In the genomic region with DNA sequence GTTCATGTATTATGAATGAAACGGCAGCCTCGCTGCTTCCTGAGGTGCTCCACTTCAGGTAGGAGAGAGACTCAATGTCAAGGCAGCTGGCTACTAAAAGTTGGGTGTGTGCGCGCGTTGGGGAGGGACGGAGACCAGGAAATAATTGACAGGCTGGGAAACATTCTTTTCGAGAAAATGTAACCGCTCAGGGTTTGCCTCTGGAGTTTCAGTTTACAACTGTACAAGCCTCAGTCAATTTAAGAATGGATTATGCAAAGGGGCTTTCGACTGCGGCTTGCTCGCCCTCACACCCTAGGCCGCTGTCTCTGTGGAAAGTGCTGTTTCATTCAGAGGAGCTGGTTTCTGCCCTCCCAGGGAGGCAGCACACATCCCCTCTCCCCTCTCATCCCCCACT, we compare ENCODE assay signal across 1 cellular context.
TF ChIP-seq lines count a peak whose summit lies in the region.

No MANE protein-coding gene starts in this region.

TF ChIP-seq in HepG2, 621 proteins besides CTCF, POLR2A, EP300 and RAD21 (continued from another document and continues in another):
- TF ChIP-seq, protein P1, sequence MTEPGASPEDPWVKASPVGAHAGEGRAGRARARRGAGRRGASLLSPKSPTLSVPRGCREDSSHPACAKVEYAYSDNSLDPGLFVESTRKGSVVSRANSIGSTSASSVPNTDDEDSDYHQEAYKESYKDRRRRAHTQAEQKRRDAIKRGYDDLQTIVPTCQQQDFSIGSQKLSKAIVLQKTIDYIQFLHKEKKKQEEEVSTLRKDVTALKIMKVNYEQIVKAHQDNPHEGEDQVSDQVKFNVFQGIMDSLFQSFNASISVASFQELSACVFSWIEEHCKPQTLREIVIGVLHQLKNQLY (CRISPR knock-in tag; IDR thresholded peaks at IDR 0.05): no peak
- TF ChIP-seq ZFP37 (CRISPR knock-in tag; IDR thresholded peaks at IDR 0.05; ENCODE audit: borderline replicate concordance) (no peak), MIER3 (CRISPR knock-in tag; IDR thresholded peaks at IDR 0.05; ENCODE audit: borderline replicate concordance) (0 out of 2 replicates have a peak, but pooled peaks have one; percentile 2), ZNF788 (CRISPR knock-in tag; IDR thresholded peaks at IDR 0.05; ENCODE audit: borderline replicate concordance) (no peak), SRSF9 (IDR thresholded peaks at IDR 0.05; ENCODE audit: borderline replicate concordance, insufficient read depth, low read depth, low read length, poor library complexity, severe bottlenecking) (no peak), FOXJ3 (CRISPR knock-in tag; IDR thresholded peaks at IDR 0.05; ENCODE audit: borderline replicate concordance) (no peak), CBX2 (IDR thresholded peaks at IDR 0.05; ENCODE audit: low read depth, low read length) (no peak), CBX2 (CRISPR knock-in tag; IDR thresholded peaks at IDR 0.05; ENCODE audit: low read depth) (no peak), IRF2 (CRISPR knock-in tag; IDR thresholded peaks at IDR 0.05) (0 out of 2 replicates have a peak, but pooled peaks have one; percentile 7), KAT8 (CRISPR knock-in tag; IDR thresholded peaks at IDR 0.05) (no peak), ZBTB42 (CRISPR knock-in tag; IDR thresholded peaks at IDR 0.05) (0 out of 2 replicates have a peak, but pooled peaks have one; percentile 2), ZFAT (CRISPR knock-in tag; conservative IDR thresholded peaks at IDR 0.05) (peak; percentile 94; the same call in 1 of the 2 replicates), CENPT (CRISPR knock-in tag; IDR thresholded peaks at IDR 0.05; ENCODE audit: low read depth) (no peak), MZF1 (CRISPR knock-in tag; IDR thresholded peaks at IDR 0.05; ENCODE audit: borderline replicate concordance) (no peak)
- TF ChIP-seq, protein P2, sequence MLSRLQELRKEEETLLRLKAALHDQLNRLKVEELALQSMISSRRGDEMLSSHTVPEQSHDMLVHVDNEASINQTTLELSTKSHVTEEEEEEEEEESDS (CRISPR knock-in tag; IDR thresholded peaks at IDR 0.05; ENCODE audit: borderline replicate concordance): no peak
- TF ChIP-seq, protein P3, sequence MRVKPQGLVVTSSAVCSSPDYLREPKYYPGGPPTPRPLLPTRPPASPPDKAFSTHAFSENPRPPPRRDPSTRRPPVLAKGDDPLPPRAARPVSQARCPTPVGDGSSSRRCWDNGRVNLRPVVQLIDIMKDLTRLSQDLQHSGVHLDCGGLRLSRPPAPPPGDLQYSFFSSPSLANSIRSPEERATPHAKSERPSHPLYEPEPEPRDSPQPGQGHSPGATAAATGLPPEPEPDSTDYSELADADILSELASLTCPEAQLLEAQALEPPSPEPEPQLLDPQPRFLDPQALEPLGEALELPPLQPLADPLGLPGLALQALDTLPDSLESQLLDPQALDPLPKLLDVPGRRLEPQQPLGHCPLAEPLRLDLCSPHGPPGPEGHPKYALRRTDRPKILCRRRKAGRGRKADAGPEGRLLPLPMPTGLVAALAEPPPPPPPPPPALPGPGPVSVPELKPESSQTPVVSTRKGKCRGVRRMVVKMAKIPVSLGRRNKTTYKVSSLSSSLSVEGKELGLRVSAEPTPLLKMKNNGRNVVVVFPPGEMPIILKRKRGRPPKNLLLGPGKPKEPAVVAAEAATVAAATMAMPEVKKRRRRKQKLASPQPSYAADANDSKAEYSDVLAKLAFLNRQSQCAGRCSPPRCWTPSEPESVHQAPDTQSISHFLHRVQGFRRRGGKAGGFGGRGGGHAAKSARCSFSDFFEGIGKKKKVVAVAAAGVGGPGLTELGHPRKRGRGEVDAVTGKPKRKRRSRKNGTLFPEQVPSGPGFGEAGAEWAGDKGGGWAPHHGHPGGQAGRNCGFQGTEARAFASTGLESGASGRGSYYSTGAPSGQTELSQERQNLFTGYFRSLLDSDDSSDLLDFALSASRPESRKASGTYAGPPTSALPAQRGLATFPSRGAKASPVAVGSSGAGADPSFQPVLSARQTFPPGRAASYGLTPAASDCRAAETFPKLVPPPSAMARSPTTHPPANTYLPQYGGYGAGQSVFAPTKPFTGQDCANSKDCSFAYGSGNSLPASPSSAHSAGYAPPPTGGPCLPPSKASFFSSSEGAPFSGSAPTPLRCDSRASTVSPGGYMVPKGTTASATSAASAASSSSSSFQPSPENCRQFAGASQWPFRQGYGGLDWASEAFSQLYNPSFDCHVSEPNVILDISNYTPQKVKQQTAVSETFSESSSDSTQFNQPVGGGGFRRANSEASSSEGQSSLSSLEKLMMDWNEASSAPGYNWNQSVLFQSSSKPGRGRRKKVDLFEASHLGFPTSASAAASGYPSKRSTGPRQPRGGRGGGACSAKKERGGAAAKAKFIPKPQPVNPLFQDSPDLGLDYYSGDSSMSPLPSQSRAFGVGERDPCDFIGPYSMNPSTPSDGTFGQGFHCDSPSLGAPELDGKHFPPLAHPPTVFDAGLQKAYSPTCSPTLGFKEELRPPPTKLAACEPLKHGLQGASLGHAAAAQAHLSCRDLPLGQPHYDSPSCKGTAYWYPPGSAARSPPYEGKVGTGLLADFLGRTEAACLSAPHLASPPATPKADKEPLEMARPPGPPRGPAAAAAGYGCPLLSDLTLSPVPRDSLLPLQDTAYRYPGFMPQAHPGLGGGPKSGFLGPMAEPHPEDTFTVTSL (CRISPR knock-in tag; IDR thresholded peaks at IDR 0.05; ENCODE audit: borderline replicate concordance): no peak
- TF ChIP-seq, protein P4, sequence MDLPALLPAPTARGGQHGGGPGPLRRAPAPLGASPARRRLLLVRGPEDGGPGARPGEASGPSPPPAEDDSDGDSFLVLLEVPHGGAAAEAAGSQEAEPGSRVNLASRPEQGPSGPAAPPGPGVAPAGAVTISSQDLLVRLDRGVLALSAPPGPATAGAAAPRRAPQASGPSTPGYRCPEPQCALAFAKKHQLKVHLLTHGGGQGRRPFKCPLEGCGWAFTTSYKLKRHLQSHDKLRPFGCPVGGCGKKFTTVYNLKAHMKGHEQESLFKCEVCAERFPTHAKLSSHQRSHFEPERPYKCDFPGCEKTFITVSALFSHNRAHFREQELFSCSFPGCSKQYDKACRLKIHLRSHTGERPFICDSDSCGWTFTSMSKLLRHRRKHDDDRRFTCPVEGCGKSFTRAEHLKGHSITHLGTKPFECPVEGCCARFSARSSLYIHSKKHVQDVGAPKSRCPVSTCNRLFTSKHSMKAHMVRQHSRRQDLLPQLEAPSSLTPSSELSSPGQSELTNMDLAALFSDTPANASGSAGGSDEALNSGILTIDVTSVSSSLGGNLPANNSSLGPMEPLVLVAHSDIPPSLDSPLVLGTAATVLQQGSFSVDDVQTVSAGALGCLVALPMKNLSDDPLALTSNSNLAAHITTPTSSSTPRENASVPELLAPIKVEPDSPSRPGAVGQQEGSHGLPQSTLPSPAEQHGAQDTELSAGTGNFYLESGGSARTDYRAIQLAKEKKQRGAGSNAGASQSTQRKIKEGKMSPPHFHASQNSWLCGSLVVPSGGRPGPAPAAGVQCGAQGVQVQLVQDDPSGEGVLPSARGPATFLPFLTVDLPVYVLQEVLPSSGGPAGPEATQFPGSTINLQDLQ (CRISPR knock-in tag; IDR thresholded peaks at IDR 0.05): no peak
- TF ChIP-seq, protein P5, sequence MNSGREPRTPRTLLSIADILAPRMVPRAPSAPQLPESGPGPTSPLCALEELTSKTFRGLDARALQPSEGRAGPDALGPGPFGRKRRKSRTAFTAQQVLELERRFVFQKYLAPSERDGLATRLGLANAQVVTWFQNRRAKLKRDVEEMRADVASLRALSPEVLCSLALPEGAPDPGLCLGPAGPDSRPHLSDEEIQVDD (CRISPR knock-in tag; IDR thresholded peaks at IDR 0.05; ENCODE audit: borderline replicate concordance): no peak
- TF ChIP-seq, protein P6, sequence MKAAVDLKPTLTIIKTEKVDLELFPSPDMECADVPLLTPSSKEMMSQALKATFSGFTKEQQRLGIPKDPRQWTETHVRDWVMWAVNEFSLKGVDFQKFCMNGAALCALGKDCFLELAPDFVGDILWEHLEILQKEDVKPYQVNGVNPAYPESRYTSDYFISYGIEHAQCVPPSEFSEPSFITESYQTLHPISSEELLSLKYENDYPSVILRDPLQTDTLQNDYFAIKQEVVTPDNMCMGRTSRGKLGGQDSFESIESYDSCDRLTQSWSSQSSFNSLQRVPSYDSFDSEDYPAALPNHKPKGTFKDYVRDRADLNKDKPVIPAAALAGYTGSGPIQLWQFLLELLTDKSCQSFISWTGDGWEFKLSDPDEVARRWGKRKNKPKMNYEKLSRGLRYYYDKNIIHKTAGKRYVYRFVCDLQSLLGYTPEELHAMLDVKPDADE (CRISPR knock-in tag; IDR thresholded peaks at IDR 0.05): no peak
- TF ChIP-seq, protein P7, sequence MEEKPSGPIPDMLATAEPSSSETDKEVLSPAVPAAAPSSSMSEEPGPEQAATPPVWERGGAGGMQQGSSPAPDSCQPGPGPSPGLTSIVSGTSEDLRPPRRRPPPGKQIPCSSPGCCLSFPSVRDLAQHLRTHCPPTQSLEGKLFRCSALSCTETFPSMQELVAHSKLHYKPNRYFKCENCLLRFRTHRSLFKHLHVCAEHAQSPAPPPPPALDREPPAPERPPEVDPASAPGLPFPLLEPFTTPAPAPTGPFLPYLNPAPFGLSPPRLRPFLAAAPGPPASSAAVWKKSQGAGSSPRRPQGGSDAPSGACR (CRISPR knock-in tag; IDR thresholded peaks at IDR 0.05): no peak
- TF ChIP-seq, protein P8, sequence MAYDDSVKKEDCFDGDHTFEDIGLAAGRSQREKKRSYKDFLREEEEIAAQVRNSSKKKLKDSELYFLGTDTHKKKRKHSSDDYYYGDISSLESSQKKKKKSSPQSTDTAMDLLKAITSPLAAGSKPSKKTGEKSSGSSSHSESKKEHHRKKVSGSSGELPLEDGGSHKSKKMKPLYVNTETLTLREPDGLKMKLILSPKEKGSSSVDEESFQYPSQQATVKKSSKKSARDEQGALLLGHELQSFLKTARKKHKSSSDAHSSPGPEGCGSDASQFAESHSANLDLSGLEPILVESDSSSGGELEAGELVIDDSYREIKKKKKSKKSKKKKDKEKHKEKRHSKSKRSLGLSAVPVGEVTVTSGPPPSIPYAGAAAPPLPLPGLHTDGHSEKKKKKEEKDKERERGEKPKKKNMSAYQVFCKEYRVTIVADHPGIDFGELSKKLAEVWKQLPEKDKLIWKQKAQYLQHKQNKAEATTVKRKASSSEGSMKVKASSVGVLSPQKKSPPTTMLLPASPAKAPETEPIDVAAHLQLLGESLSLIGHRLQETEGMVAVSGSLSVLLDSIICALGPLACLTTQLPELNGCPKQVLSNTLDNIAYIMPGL (CRISPR knock-in tag; IDR thresholded peaks at IDR 0.05; ENCODE audit: borderline replicate concordance in 1 of 2, low read depth in 1 of 2): peak in 1 of 2 experiments; percentile 2; a peak in 1 of 4 replicates
- TF ChIP-seq, protein P9, sequence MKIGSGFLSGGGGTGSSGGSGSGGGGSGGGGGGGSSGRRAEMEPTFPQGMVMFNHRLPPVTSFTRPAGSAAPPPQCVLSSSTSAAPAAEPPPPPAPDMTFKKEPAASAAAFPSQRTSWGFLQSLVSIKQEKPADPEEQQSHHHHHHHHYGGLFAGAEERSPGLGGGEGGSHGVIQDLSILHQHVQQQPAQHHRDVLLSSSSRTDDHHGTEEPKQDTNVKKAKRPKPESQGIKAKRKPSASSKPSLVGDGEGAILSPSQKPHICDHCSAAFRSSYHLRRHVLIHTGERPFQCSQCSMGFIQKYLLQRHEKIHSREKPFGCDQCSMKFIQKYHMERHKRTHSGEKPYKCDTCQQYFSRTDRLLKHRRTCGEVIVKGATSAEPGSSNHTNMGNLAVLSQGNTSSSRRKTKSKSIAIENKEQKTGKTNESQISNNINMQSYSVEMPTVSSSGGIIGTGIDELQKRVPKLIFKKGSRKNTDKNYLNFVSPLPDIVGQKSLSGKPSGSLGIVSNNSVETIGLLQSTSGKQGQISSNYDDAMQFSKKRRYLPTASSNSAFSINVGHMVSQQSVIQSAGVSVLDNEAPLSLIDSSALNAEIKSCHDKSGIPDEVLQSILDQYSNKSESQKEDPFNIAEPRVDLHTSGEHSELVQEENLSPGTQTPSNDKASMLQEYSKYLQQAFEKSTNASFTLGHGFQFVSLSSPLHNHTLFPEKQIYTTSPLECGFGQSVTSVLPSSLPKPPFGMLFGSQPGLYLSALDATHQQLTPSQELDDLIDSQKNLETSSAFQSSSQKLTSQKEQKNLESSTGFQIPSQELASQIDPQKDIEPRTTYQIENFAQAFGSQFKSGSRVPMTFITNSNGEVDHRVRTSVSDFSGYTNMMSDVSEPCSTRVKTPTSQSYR (CRISPR knock-in tag; IDR thresholded peaks at IDR 0.05; ENCODE audit: borderline replicate concordance): no peak
- TF ChIP-seq, protein P10, sequence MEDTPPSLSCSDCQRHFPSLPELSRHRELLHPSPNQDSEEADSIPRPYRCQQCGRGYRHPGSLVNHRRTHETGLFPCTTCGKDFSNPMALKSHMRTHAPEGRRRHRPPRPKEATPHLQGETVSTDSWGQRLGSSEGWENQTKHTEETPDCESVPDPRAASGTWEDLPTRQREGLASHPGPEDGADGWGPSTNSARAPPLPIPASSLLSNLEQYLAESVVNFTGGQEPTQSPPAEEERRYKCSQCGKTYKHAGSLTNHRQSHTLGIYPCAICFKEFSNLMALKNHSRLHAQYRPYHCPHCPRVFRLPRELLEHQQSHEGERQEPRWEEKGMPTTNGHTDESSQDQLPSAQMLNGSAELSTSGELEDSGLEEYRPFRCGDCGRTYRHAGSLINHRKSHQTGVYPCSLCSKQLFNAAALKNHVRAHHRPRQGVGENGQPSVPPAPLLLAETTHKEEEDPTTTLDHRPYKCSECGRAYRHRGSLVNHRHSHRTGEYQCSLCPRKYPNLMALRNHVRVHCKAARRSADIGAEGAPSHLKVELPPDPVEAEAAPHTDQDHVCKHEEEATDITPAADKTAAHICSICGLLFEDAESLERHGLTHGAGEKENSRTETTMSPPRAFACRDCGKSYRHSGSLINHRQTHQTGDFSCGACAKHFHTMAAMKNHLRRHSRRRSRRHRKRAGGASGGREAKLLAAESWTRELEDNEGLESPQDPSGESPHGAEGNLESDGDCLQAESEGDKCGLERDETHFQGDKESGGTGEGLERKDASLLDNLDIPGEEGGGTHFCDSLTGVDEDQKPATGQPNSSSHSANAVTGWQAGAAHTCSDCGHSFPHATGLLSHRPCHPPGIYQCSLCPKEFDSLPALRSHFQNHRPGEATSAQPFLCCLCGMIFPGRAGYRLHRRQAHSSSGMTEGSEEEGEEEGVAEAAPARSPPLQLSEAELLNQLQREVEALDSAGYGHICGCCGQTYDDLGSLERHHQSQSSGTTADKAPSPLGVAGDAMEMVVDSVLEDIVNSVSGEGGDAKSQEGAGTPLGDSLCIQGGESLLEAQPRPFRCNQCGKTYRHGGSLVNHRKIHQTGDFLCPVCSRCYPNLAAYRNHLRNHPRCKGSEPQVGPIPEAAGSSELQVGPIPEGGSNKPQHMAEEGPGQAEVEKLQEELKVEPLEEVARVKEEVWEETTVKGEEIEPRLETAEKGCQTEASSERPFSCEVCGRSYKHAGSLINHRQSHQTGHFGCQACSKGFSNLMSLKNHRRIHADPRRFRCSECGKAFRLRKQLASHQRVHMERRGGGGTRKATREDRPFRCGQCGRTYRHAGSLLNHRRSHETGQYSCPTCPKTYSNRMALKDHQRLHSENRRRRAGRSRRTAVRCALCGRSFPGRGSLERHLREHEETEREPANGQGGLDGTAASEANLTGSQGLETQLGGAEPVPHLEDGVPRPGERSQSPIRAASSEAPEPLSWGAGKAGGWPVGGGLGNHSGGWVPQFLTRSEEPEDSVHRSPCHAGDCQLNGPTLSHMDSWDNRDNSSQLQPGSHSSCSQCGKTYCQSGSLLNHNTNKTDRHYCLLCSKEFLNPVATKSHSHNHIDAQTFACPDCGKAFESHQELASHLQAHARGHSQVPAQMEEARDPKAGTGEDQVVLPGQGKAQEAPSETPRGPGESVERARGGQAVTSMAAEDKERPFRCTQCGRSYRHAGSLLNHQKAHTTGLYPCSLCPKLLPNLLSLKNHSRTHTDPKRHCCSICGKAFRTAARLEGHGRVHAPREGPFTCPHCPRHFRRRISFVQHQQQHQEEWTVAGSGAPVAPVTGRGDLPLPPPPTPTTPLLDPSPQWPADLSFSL (CRISPR knock-in tag; IDR thresholded peaks at IDR 0.05): no peak
